In the genomic region with DNA sequence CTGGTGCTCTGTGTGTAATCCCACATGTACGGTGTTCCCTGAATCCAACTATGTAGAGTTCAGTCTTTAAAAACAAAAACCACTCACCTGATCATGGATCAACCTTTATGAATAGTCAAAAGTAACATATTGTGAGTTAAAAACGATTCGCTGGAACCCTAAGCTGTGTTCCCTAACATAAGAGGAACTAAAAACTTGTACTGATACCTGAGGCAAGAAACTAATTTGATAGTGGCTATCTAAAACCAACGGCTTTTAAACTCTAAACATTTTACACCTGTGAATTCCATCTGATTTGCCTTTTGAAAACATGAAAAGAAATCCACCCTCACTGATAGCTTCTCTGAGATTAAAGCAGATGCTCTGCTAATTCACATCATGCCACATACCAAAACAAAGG, we compare ENCODE assay signal across 11 cellular contexts.
DNase-seq lines count a peak whose midpoint lies in the region; ATAC-seq and TF ChIP-seq lines count a peak whose summit lies in the region.
"Had no signal": no experiment of that assay in that cellular context is flagged by ENCODE, and none has a peak within 500 bp of the region (broad histone marks: within the 10 kb centered on the region; RNA-seq: fewer than 3 reads in every experiment).

No MANE protein-coding gene starts in this region.

- 81 to 89% (median 85%) methylated on average over 4 of the region's 4 CpGs for WGBS in adrenal gland, 4 donors

- H3K36me3 ChIP-seq in tibial artery (no peaks in the 10 kb centered on the region), adrenal gland (replicated peaks in 1 of 2) (no peaks in the 10 kb centered on the region)
- no peaks in the 10 kb centered on the region for H3K36me3 ChIP-seq in CD8-positive, alpha-beta T cell (ENCODE audit: insufficient read depth, low read length)
- H3K36me3 ChIP-seq: Peyer's patch had no signal

- no peak for DNase-seq in T-helper 2 cell treated with Interferon-gamma antibody and Interleukin-4, amounts not matched to agents 5 μg/mL and 100 μg/mL, for 36 hours (ENCODE audit: low spot score)
- DNase-seq in T-helper 2 cell = no peak
- no peak for DNase-seq in tibial artery
- DNase-seq in adrenal gland = no peak
- no peak for DNase-seq in CD8-positive, alpha-beta T cell
- no peak for DNase-seq in stimulated activated CD4-positive, alpha-beta T cell treated with anti-CD3 and anti-CD28 coated beads, Interleukin-2, amount 100 ng/mL, for 48 hours
- DNase-seq: Peyer's patch had no signal

- H3K36me3 Mint-ChIP-seq in T-helper 2 cell treated with Interferon-gamma antibody and Interleukin-4, amounts not matched to agents 5 μg/mL and 100 μg/mL, for 36 hours (ENCODE audit: low read depth) = peaks cover 33% of the 10 kb centered on the region
- no peaks in the 10 kb centered on the region for H3K36me3 Mint-ChIP-seq in CD8-positive, alpha-beta T cell

- POLR2A ChIA-PET in CD8-positive, alpha-beta T cell (lab: Charles Lee) = no interaction called here

- no peaks in the 10 kb centered on the region for H3K27me3 Mint-ChIP-seq in T-helper 2 cell treated with Interferon-gamma antibody and Interleukin-4, amounts not matched to agents 5 μg/mL and 100 μg/mL, for 36 hours (ENCODE audit: low read depth)
- H3K27me3 Mint-ChIP-seq in CD8-positive, alpha-beta T cell (ENCODE audit: low read depth) = no peaks in the 10 kb centered on the region

- no peak overlapping the region for H3K27ac Mint-ChIP-seq in T-helper 2 cell treated with Interferon-gamma antibody and Interleukin-4, amounts not matched to agents 5 μg/mL and 100 μg/mL, for 36 hours
- H3K27ac Mint-ChIP-seq in CD8-positive, alpha-beta T cell = no peak overlapping the region

- H3K4me3 ChIP-seq in tibial artery = no peak overlapping the region
- no peak overlapping the region for H3K4me3 ChIP-seq in adrenal gland
- no peak overlapping the region for H3K4me3 ChIP-seq in CD8-positive, alpha-beta T cell (ENCODE audit: low read depth, low read length)
- H3K4me3 ChIP-seq: hepatocyte, lung, Peyer's patch had no signal

- no peak for TF ChIP-seq POLR2A in adrenal gland (IDR thresholded peaks at IDR 0.05)

- H3K4me3 Mint-ChIP-seq in T-helper 2 cell treated with Interferon-gamma antibody and Interleukin-4, amounts not matched to agents 5 μg/mL and 100 μg/mL, for 36 hours = peak overlapping the region; percentile 39
- H3K4me3 Mint-ChIP-seq in CD8-positive, alpha-beta T cell = no peak overlapping the region

- H3K9me3 Mint-ChIP-seq in T-helper 2 cell treated with Interferon-gamma antibody and Interleukin-4, amounts not matched to agents 5 μg/mL and 100 μg/mL, for 36 hours = peaks cover 5% of the 10 kb centered on the region
- H3K9me3 Mint-ChIP-seq in CD8-positive, alpha-beta T cell = no peaks in the 10 kb centered on the region

- H3K4me1 ChIP-seq in tibial artery (peaks cover 0 to 42% (median 0%) of the 10 kb centered on the region in 4 donors), adrenal gland (replicated peaks in 1 of 2) (no peaks in the 10 kb centered on the region)
- peaks cover 12% of the 10 kb centered on the region for H3K4me1 ChIP-seq in CD8-positive, alpha-beta T cell (ENCODE audit: insufficient read depth, low read length)
- H3K4me1 ChIP-seq: Peyer's patch had no signal

- H3K27ac ChIP-seq in tibial artery (peak overlapping the region; percentile 56 to 60), adrenal gland (no peak overlapping the region)
- H3K27ac ChIP-seq in CD8-positive, alpha-beta T cell (ENCODE audit: low read depth, low read length) = no peak overlapping the region
- H3K27ac ChIP-seq: hepatocyte, Peyer's patch had no signal

- peaks cover 0 to 3% (median 0%) of the 10 kb centered on the region in 3 donors for H3K9me3 ChIP-seq in tibial artery
- H3K9me3 ChIP-seq in adrenal gland (replicated peaks in 1 of 3) = no peaks in the 10 kb centered on the region
- no peaks in the 10 kb centered on the region for H3K9me3 ChIP-seq in CD8-positive, alpha-beta T cell (ENCODE audit: low read length)
- H3K9me3 ChIP-seq: Peyer's patch had no signal

- no peaks in the 10 kb centered on the region for H3K27me3 ChIP-seq in tibial artery
- H3K27me3 ChIP-seq in adrenal gland = no peaks in the 10 kb centered on the region
- no peaks in the 10 kb centered on the region for H3K27me3 ChIP-seq in CD8-positive, alpha-beta T cell (ENCODE audit: insufficient read depth, low read length)
- H3K27me3 ChIP-seq: hepatocyte, Peyer's patch had no signal

- CTCF ChIA-PET in CD8-positive, alpha-beta T cell (lab: Charles Lee) = no interaction called here

- no peak for TF ChIP-seq CTCF in tibial artery (IDR thresholded peaks at IDR 0.05)
- TF ChIP-seq CTCF in adrenal gland (IDR thresholded peaks at IDR 0.05) = no peak
- TF ChIP-seq CTCF in CD8-positive, alpha-beta T cell (IDR thresholded peaks at IDR 0.05) = no peak

- intact Hi-C loops in tibial artery (cut with DNase I; ENCODE audit: low total_unique reads) = no loop called here
- intact Hi-C loops in adrenal gland (cut with DNase I) = no loop called here
- intact Hi-C loops in CD8-positive, alpha-beta T cell (cut with DNase I, micrococcal nuclease) = no loop called here

- ATAC-seq in HG02571 (IDR thresholded peaks at IDR 0.05; ENCODE audit: unreplicated experiment) (peak; percentile 44), HG03457 (IDR thresholded peaks at IDR 0.05; ENCODE audit: unreplicated experiment) (peak; percentile 49)
- ATAC-seq in CD8-positive, alpha-beta T cell = no peak

- peaks cover 34% of the 10 kb centered on the region for H3K4me1 Mint-ChIP-seq in T-helper 2 cell treated with Interferon-gamma antibody and Interleukin-4, amounts not matched to agents 5 μg/mL and 100 μg/mL, for 36 hours (ENCODE audit: low read depth)
- H3K4me1 Mint-ChIP-seq in CD8-positive, alpha-beta T cell (ENCODE audit: low read depth) = peaks cover 20% of the 10 kb centered on the region

Comparison
In these comparisons a context has a peak if more than half of its experiments do, and no peak if none do; other contexts are left out.
1. H3K27ac ChIP-seq: peak in tibial artery (2 of 2); none in adrenal gland (0 of 5) and CD8-positive, alpha-beta T cell (single experiment).